32 cellular contexts compared by ENCODE assay signal in genomic region chr6:146862508-146862919, GRCh38.
A peak's percentile ranks its signal among the peaks of the same experiment; 100 is the strongest.
DNase-seq lines count a peak whose midpoint lies in the region; ATAC-seq, FAIRE-seq and TF ChIP-seq lines count a peak whose summit lies in the region.
"Had no signal": no experiment of that assay in that cellular context is flagged by ENCODE, and none has a peak within 500 bp of the region (broad histone marks: within the 10 kb centered on the region; RNA-seq: fewer than 3 reads in every experiment).

No MANE protein-coding gene starts in this region.

- 53% methylated on average over 4 of the region's 4 CpGs for WGBS in K562 (ENCODE audit: insufficient coverage, low coverage, missing lambda C conversion rate)

- no peak for ATAC-seq in K562
- ATAC-seq in HG03095 (IDR thresholded peaks at IDR 0.05; ENCODE audit: unreplicated experiment), result no peak
- ATAC-seq: A549; CD8-positive, alpha-beta T cell had no signal

- H3K9me3 ChIP-seq in K562 (replicated peaks; ENCODE audit: control insufficient read depth, insufficient read depth, low read depth, low read length) (no peaks in the 10 kb centered on the region), parathyroid adenoma (ENCODE audit: control insufficient read depth, low read length) (no peaks in the 10 kb centered on the region), Caco-2 (no peaks in the 10 kb centered on the region)
- H3K9me3 ChIP-seq: A549; BE2C; BLaER1; BLaER1 treated with 17β-estradiol and CSF1 and Interleukin-3, amounts not matched to agents 10 nM and 100 nM had no signal

- H3K27me3 ChIP-seq in K562 (ENCODE audit: control insufficient read depth in 2 of 2, insufficient read depth in 2 of 2, low read length in 2 of 2) (no peaks in the 10 kb centered on the region), parathyroid adenoma (ENCODE audit: control insufficient read depth, insufficient read depth, low read length) (no peaks in the 10 kb centered on the region), Caco-2 (replicated peaks; ENCODE audit: control insufficient read depth, insufficient read depth, low read length) (no peaks in the 10 kb centered on the region)
- H3K27me3 ChIP-seq: BE2C; BLaER1; BLaER1 treated with 17β-estradiol and CSF1 and Interleukin-3, amounts not matched to agents 10 nM and 100 nM had no signal

- no peaks in the 10 kb centered on the region for H3K9me1 ChIP-seq in K562 (ENCODE audit: control insufficient read depth, insufficient read depth, low read length)

- no peaks in the 10 kb centered on the region for H3K9me3 Mint-ChIP-seq in Caco-2 (ENCODE audit: unreplicated experiment)
- H3K9me3 Mint-ChIP-seq: CD4-positive, alpha-beta T cell; CD4-positive, CD25-positive, alpha-beta regulatory T cell; CD8-positive, alpha-beta memory T cell had no signal

- POLR2A ChIA-PET in K562 (lab: Yijun Ruan, JAX), result interaction anchor here (0.7 kb wide), 1 partner anchor 12 kb away, joined by 3 read pairs; no protein-coding TSS in a partner anchor
- POLR2A ChIA-PET in Caco-2 (lab: Charles Lee), result no interaction called here

- TF ChIP-seq CTCF in K562 (IDR thresholded peaks at IDR 0.05 in 2 of 3, conservative IDR thresholded peaks at IDR 0.05 in 1 of 3; ENCODE audit: insufficient read depth in 2 of 3, low read depth in 1 of 3, low read length in 3 of 3) (no peak), parathyroid adenoma (IDR thresholded peaks at IDR 0.05) (no peak), Caco-2 (IDR thresholded peaks at IDR 0.05; ENCODE audit: insufficient read depth in 1 of 2, low read depth in 1 of 2, low read length in 1 of 2, severe bottlenecking in 1 of 2, unreplicated experiment in 1 of 2) (no peak)

- no peak for DNase-seq in K562 (ENCODE audit: extremely low read depth in 1 of 4, low spot score in 3 of 4)
- DNase-seq in Caco-2, result no peak
- DNase-seq: 8988T; ACHN; AML-193; BE2C; C1 segment of cervical spinal cord; Calu3; CD4-positive, alpha-beta memory T cell; CD4-positive, alpha-beta T cell; CD4-positive, CD25-positive, alpha-beta regulatory T cell; CD8-positive, alpha-beta memory T cell; CD8-positive, alpha-beta T cell; COR-L47; DMS 273 treated with DMSO at 0.1 percent for 48 hours; DMS153; DMS53; DMS79; DMS79 treated with DMSO at 0.1 percent for 48 hours; DND-41; EL had no signal

- H3K27ac Mint-ChIP-seq in Caco-2 (ENCODE audit: unreplicated experiment), result no peak overlapping the region
- H3K27ac Mint-ChIP-seq: B cell; CD4-positive, alpha-beta memory T cell; CD4-positive, alpha-beta T cell; CD4-positive, CD25-positive, alpha-beta regulatory T cell; CD8-positive, alpha-beta memory T cell; CD8-positive, alpha-beta T cell had no signal

- H3K4me3 ChIP-seq in K562, result no peak overlapping the region
- no peak overlapping the region for H3K4me3 ChIP-seq in parathyroid adenoma (ENCODE audit: low read depth, low read length)
- H3K4me3 ChIP-seq in Caco-2 (ENCODE audit: low read depth, low read length), result no peak overlapping the region
- H3K4me3 ChIP-seq: A549; BLaER1; BLaER1 treated with 17β-estradiol and CSF1 and Interleukin-3, amounts not matched to agents 10 nM and 100 nM had no signal

- intact Hi-C loops in K562 (cut with micrococcal nuclease), result no loop called here
- intact Hi-C loops in Caco-2 (cut with micrococcal nuclease; ENCODE audit: unreplicated experiment), result no loop called here

- no peak overlapping the region for H3K4me3 Mint-ChIP-seq in Caco-2 (ENCODE audit: unreplicated experiment)
- H3K4me3 Mint-ChIP-seq: B cell; CD14-positive monocyte; CD4-positive, alpha-beta memory T cell; CD4-positive, alpha-beta T cell; CD4-positive, CD25-positive, alpha-beta regulatory T cell; CD8-positive, alpha-beta memory T cell; CD8-positive, alpha-beta T cell had no signal

- H3K4me1 Mint-ChIP-seq in Caco-2 (ENCODE audit: low read depth, unreplicated experiment), result no peaks in the 10 kb centered on the region

- no peaks in the 10 kb centered on the region for H3K36me3 Mint-ChIP-seq in Caco-2 (ENCODE audit: insufficient read depth, unreplicated experiment)
- H3K36me3 Mint-ChIP-seq: CD14-positive monocyte; CD4-positive, alpha-beta memory T cell; CD4-positive, CD25-positive, alpha-beta regulatory T cell; CD8-positive, alpha-beta memory T cell; CD8-positive, alpha-beta T cell had no signal

- CTCF ChIA-PET in K562 (lab: Yijun Ruan, JAX; ENCODE audit: low intra/inter-chr PET ratio) (no interaction called here), Caco-2 (lab: Charles Lee) (no interaction called here)

- no peak for TF ChIP-seq RAD21 in K562 (CRISPR knock-in tag; conservative IDR thresholded peaks at IDR 0.05 in 1 of 2, IDR thresholded peaks at IDR 0.05 in 1 of 2)

- peaks cover 26% of the 10 kb centered on the region for H3K79me2 ChIP-seq in K562 (ENCODE audit: control insufficient read depth, insufficient read depth, low read length)
- no peaks in the 10 kb centered on the region for H3K79me2 ChIP-seq in parathyroid adenoma

- FAIRE-seq in K562 (lab: Jason Lieb, UNC), result no peak
- FAIRE-seq: A204.1, A549, D721Med had no signal

- no TSS peak for BruUV-seq in K562 (replicated peaks; lab: Mats Ljungman, UMichigan)
- no TSS peak for BruUV-seq in Caco-2 (replicated peaks; lab: Mats Ljungman, UMichigan)

- H2AFZ ChIP-seq in K562 (ENCODE audit: low read depth, low read length), result no peak overlapping the region
- H2AFZ ChIP-seq in parathyroid adenoma, result no peak overlapping the region

- TF ChIP-seq POLR2A in K562 (conservative IDR thresholded peaks at IDR 0.05), result no peak

- H3K36me3 ChIP-seq in K562 (ENCODE audit: control insufficient read depth, insufficient read depth, low read length), result peaks cover 30% of the 10 kb centered on the region
- no peaks in the 10 kb centered on the region for H3K36me3 ChIP-seq in parathyroid adenoma (ENCODE audit: control insufficient read depth, insufficient read depth, low read length)
- no peaks in the 10 kb centered on the region for H3K36me3 ChIP-seq in Caco-2 (ENCODE audit: control insufficient read depth, insufficient read depth, low read length)
- H3K36me3 ChIP-seq: BE2C; BLaER1; BLaER1 treated with 17β-estradiol and CSF1 and Interleukin-3, amounts not matched to agents 10 nM and 100 nM had no signal

- H3K27me3 Mint-ChIP-seq in Caco-2 (ENCODE audit: insufficient read depth, unreplicated experiment), result no peaks in the 10 kb centered on the region
- H3K27me3 Mint-ChIP-seq: CD4-positive, alpha-beta memory T cell; CD8-positive, alpha-beta memory T cell had no signal

- H3K9ac ChIP-seq in K562 (ENCODE audit: insufficient read depth in 1 of 2, low read depth in 2 of 2, low read length in 2 of 2) (no peak overlapping the region), parathyroid adenoma (no peak overlapping the region)
- H3K9ac ChIP-seq: BLaER1; BLaER1 treated with 17β-estradiol and CSF1 and Interleukin-3, amounts not matched to agents 10 nM and 100 nM had no signal

- peaks cover 5 to 58% of the 10 kb centered on the region in 2 experiments for H3K4me1 ChIP-seq in K562 (replicated peaks in 1 of 2; ENCODE audit: control insufficient read depth in 2 of 2, insufficient read depth in 2 of 2, low read length in 2 of 2)
- peaks cover 77% of the 10 kb centered on the region for H3K4me1 ChIP-seq in parathyroid adenoma
- H3K4me1 ChIP-seq in Caco-2, result no peaks in the 10 kb centered on the region
- H3K4me1 ChIP-seq: BLaER1 had no signal

- H3K27ac ChIP-seq in K562 (ENCODE audit: extremely low read depth, low read depth, low read length), result no peak overlapping the region
- H3K27ac ChIP-seq in parathyroid adenoma, result peak overlapping the region; percentile 98
- H3K27ac ChIP-seq: 22Rv1; A549; BLaER1; BLaER1 treated with 17β-estradiol and CSF1 and Interleukin-3, amounts not matched to agents 10 nM and 100 nM; C4-2B had no signal

- no peaks in the 10 kb centered on the region for H4K20me1 ChIP-seq in K562 (replicated peaks; ENCODE audit: control insufficient read depth, insufficient read depth, low read length)
- H4K20me1 ChIP-seq: BLaER1; BLaER1 treated with 17β-estradiol and CSF1 and Interleukin-3, amounts not matched to agents 10 nM and 100 nM had no signal

- in situ Hi-C loops in K562 (cut with MboI), result no loop called here

- H3K4me2 ChIP-seq in K562 (ENCODE audit: insufficient read depth, low read length) (no peak overlapping the region), parathyroid adenoma (ENCODE audit: low read length) (no peak overlapping the region)
- H3K4me2 ChIP-seq: A549; BLaER1; BLaER1 treated with 17β-estradiol and CSF1 and Interleukin-3, amounts not matched to agents 10 nM and 100 nM had no signal

- no peak for TF ChIP-seq EP300 in K562 (IDR thresholded peaks at IDR 0.05; ENCODE audit: low read length)

TF ChIP-seq in K562, 482 proteins besides CTCF, POLR2A, EP300 and RAD21 (continues in another document):
- TF ChIP-seq MYNN (IDR thresholded peaks at IDR 0.05), result peak; percentile 15; the same call in 1 of the 2 replicates
- no peak for TF ChIP-seq MYNN (CRISPR knock-in tag; IDR thresholded peaks at IDR 0.05)
- TF ChIP-seq FIP1L1 (IDR thresholded peaks at IDR 0.05; ENCODE audit: low read depth, low read length, poor library complexity, severe bottlenecking), result no peak
- 0 out of 2 replicates have a peak, but pooled peaks have one; percentile 23 for TF ChIP-seq ZBTB9 (CRISPR knock-in tag; IDR thresholded peaks at IDR 0.05)
- 0 out of 2 replicates have a peak, but pooled peaks have one; percentile 15 for TF ChIP-seq FOXO4 (CRISPR knock-in tag; IDR thresholded peaks at IDR 0.05)
- TF ChIP-seq ESRRB (CRISPR knock-in tag; IDR thresholded peaks at IDR 0.05; ENCODE audit: borderline replicate concordance), result peak; percentile 70
- no peak for TF ChIP-seq ZNF23 (CRISPR knock-in tag; IDR thresholded peaks at IDR 0.05)
- TF ChIP-seq RUNX1 (IDR thresholded peaks at IDR 0.05; ENCODE audit: low read depth), result no peak
